13 cellular contexts compared by ENCODE assay signal in genomic region chr10:119521443-119522204, GRCh38. TPM values are rescaled to one million over a fixed set of nuclear protein-coding genes. Genes with fewer than 3 reads are reported as not detected.
DNase-seq lines count a peak whose midpoint lies in the region; ATAC-seq, FAIRE-seq and TF ChIP-seq lines count a peak whose summit lies in the region.
"Had no signal": no experiment of that assay in that cellular context is flagged by ENCODE, and none has a peak within 500 bp of the region (broad histone marks: within the 10 kb centered on the region; RNA-seq: fewer than 3 reads in every experiment).

No MANE protein-coding gene starts in this region.

- dilution Hi-C loops in endothelial cell of umbilical vein (cut with MboI; ENCODE audit: extremely low pct_ligation_motif_present, low sequenced_read_pairs) = no loop called here

- no peaks in the 10 kb centered on the region for H3K9me1 ChIP-seq in endothelial cell of umbilical vein (replicated peaks; ENCODE audit: control insufficient read depth, extremely low read depth, insufficient read depth, low read length)

- intact Hi-C loops in Panc1 (cut with micrococcal nuclease; ENCODE audit: unreplicated experiment) (no loop called here), endothelial cell of umbilical vein (cut with micrococcal nuclease) (no loop called here), psoas muscle (cut with DNase I) (no loop called here)

- no peaks in the 10 kb centered on the region for H4K20me1 ChIP-seq in endothelial cell of umbilical vein (replicated peaks; ENCODE audit: control insufficient read depth, extremely low read depth, insufficient read depth, low read length)

- peak overlapping the region; percentile 65 for H3K4me2 ChIP-seq in endothelial cell of umbilical vein (ENCODE audit: insufficient read depth, low read length)

- no peak overlapping the region for H3K4me3 ChIP-seq in Panc1 (ENCODE audit: low read depth in 2 of 2, low read length in 2 of 2)
- H3K4me3 ChIP-seq in endothelial cell of umbilical vein (replicated peaks in 1 of 3; ENCODE audit: insufficient read depth in 1 of 3, low read depth in 1 of 3, low read length in 3 of 3) = no peak overlapping the region
- H3K4me3 ChIP-seq in psoas muscle = no peak overlapping the region
- H3K4me3 ChIP-seq: esophagus muscularis mucosa, GM12878, tibial artery had no signal

- H3K27ac ChIP-seq in Panc1 (ENCODE audit: low read length) (no peak overlapping the region), endothelial cell of umbilical vein (ENCODE audit: insufficient read depth, low read depth, low read length) (peak overlapping the region; percentile 82), psoas muscle (no peak overlapping the region)
- H3K27ac ChIP-seq: 22Rv1, esophagus muscularis mucosa, tibial artery had no signal

- in situ Hi-C loops in Panc1 (cut with HindIII; ENCODE audit: low pct_unique_long_range_greater_than_20kb, low sequenced_read_pairs) = no loop called here

- no peaks in the 10 kb centered on the region for H3K9me3 ChIP-seq in Panc1 (ENCODE audit: control insufficient read depth, insufficient read depth, low read depth, low read length)
- no peaks in the 10 kb centered on the region for H3K9me3 ChIP-seq in endothelial cell of umbilical vein (replicated peaks; ENCODE audit: control insufficient read depth, insufficient read depth, low read length)
- no peaks in the 10 kb centered on the region for H3K9me3 ChIP-seq in psoas muscle
- H3K9me3 ChIP-seq: esophagus muscularis mucosa, tibial artery had no signal

- DNase-seq in NCI-H82 (lab: John Stamatoyannopoulos, UW) = peak; percentile 36
- DNase-seq in NCI-H82 treated with DMSO at 0.1 percent for 48 hours (lab: John Stamatoyannopoulos, UW; ENCODE audit: unreplicated experiment) = no peak
- peak; percentile 8 for DNase-seq in Panc1 (ENCODE audit: low read depth, low spot score)
- peak; percentile 59 for DNase-seq in endothelial cell of umbilical vein (ENCODE audit: low read depth, low spot score)
- DNase-seq in psoas muscle = no peak
- DNase-seq in effector CD4-positive, alpha-beta T cell = no peak
- no peak for DNase-seq in SK-N-DZ (ENCODE audit: low spot score)
- DNase-seq in RPMI8226 = no peak
- DNase-seq: NCI-H2081, tibial artery had no signal

- no peak overlapping the region for H2AFZ ChIP-seq in endothelial cell of umbilical vein (ENCODE audit: low read depth, low read length)

- H3K27me3 ChIP-seq in Panc1 (ENCODE audit: control insufficient read depth, insufficient read depth, low read length) (no peaks in the 10 kb centered on the region), endothelial cell of umbilical vein (ENCODE audit: control insufficient read depth in 2 of 2, insufficient read depth in 2 of 2, low read length in 2 of 2) (no peaks in the 10 kb centered on the region), psoas muscle (ENCODE audit: insufficient read depth in 3 of 3, low read length in 2 of 3) (peaks cover 0 to 2% (median 0%) of the 10 kb centered on the region in 3 donors)
- H3K27me3 ChIP-seq: esophagus muscularis mucosa, tibial artery had no signal

- TF ChIP-seq CTCF in Panc1 (IDR thresholded peaks at IDR 0.05) (no peak), endothelial cell of umbilical vein (IDR thresholded peaks at IDR 0.05; ENCODE audit: extremely low read depth in 1 of 2, insufficient read depth in 1 of 2, low read depth in 1 of 2, low read length in 2 of 2) (no peak), psoas muscle (IDR thresholded peaks at IDR 0.05) (no peak)

- 70 to 71% (median 70%) methylated on average over 6 of the region's 6 CpGs for WGBS in psoas muscle, 3 donors

- BruUV-seq in Panc1 (replicated peaks; lab: Mats Ljungman, UMichigan) (no TSS peak), endothelial cell of umbilical vein (replicated peaks; lab: Mats Ljungman, UMichigan) (no TSS peak)

- H3K36me3 ChIP-seq in Panc1 (ENCODE audit: control insufficient read depth, insufficient read depth, low read length) (peaks cover 4% of the 10 kb centered on the region; the same call in 1 of the 2 replicates), endothelial cell of umbilical vein (ENCODE audit: control insufficient read depth in 2 of 2, extremely low read depth in 1 of 2, insufficient read depth in 2 of 2, low read length in 2 of 2) (no peaks in the 10 kb centered on the region), psoas muscle (ENCODE audit: insufficient read depth in 1 of 2, low read depth in 1 of 2) (peaks cover 0 to 6% of the 10 kb centered on the region in 2 donors)
- H3K36me3 ChIP-seq: tibial artery had no signal

- FAIRE-seq in endothelial cell of umbilical vein (lab: Jason Lieb, UNC) = peak; percentile 92
- FAIRE-seq: GM12878 had no signal

- H3K4me1 ChIP-seq in Panc1 (ENCODE audit: control insufficient read depth, insufficient read depth, low read length) = no peaks in the 10 kb centered on the region
- peaks cover 33% of the 10 kb centered on the region for H3K4me1 ChIP-seq in endothelial cell of umbilical vein (ENCODE audit: control insufficient read depth, extremely low read depth, insufficient read depth, low read length)
- H3K4me1 ChIP-seq in psoas muscle = peaks cover 9% of the 10 kb centered on the region
- H3K4me1 ChIP-seq: tibial artery had no signal

- H3K9ac ChIP-seq in endothelial cell of umbilical vein (replicated peaks; ENCODE audit: extremely low read depth, insufficient read depth, low read length) = no peak overlapping the region

- POLR2A ChIA-PET in Panc1 (lab: Charles Lee) = no interaction called here
- POLR2A ChIA-PET in endothelial cell of umbilical vein (lab: Charles Lee) = no interaction called here

- CTCF ChIA-PET in Panc1 (lab: Charles Lee) (no interaction called here), endothelial cell of umbilical vein (lab: Charles Lee) (interaction anchor here (0.6 to 1.5 kb wide), 4 partner anchors 10 to 315 kb away, joined by 3 to 7 read pairs (median 3); partner anchors contain the start of genes GRK5 and RGS10)

- ATAC-seq in Panc1 (no peak), psoas muscle (peak; percentile 58 to 78 (median 73))
- ATAC-seq: GM12878 had no signal

- TF ChIP-seq POLR2A in endothelial cell of umbilical vein (IDR thresholded peaks at IDR 0.05; ENCODE audit: low read depth, low read length) = no peak

- no peaks in the 10 kb centered on the region for H3K79me2 ChIP-seq in endothelial cell of umbilical vein (ENCODE audit: control insufficient read depth, insufficient read depth, low read length)

TF ChIP-seq in endothelial cell of umbilical vein, 7 proteins besides CTCF, POLR2A, EP300 and RAD21:
- TF ChIP-seq GATA2 (IDR thresholded peaks at IDR 0.05; ENCODE audit: insufficient read depth, insufficient read length, low read depth, low read length) = no peak
- peak; percentile 99 for TF ChIP-seq FOS (IDR thresholded peaks at IDR 0.05; ENCODE audit: borderline replicate concordance, insufficient read depth, low read length)
- peak; percentile 81 for TF ChIP-seq JUN (IDR thresholded peaks at IDR 0.05; ENCODE audit: borderline replicate concordance, insufficient read depth, insufficient read length, low read depth)
- TF ChIP-seq EZH2 (IDR thresholded peaks at IDR 0.05; ENCODE audit: borderline replicate concordance, low read depth, low read length, severe bottlenecking) = no peak
- TF ChIP-seq POLR2AphosphoS5 (IDR thresholded peaks at IDR 0.05; ENCODE audit: insufficient read depth, low read depth, low read length) = peak; percentile 69

RNA-seq across cellular contexts. Expression of gene RGS10, which starts 20.9 kb away (rescaled TPM):
- 68.6 TPM for total RNA-seq in Panc1 (2021; ENCODE audit: unreplicated experiment)
- 64.0 TPM for polyA plus RNA-seq in Panc1 (2012; ENCODE audit: insufficient read length)
- total RNA-seq in endothelial cell of umbilical vein = 21.8 and 22.4 TPM in 2 replicates
- 5.4 and 7.8 TPM in 2 replicates for polyA plus RNA-seq in endothelial cell of umbilical vein
- polyA plus RNA-seq in endothelial cell of umbilical vein (2011; cell fraction: cytosol; rRNA removed) = 19.1 and 23.1 TPM in 2 replicates
- polyA plus RNA-seq in endothelial cell of umbilical vein (2011; cell fraction: nucleus; rRNA removed) = 4.7 and 6.9 TPM in 2 replicates
- 63.3 and 70.5 TPM in 2 replicates for polyA plus RNA-seq in endothelial cell of umbilical vein (2012)
- polyA minus RNA-seq in endothelial cell of umbilical vein = 4.8 and 7.4 TPM in 2 replicates
- 3.0 TPM for polyA minus RNA-seq in endothelial cell of umbilical vein (2011; cell fraction: cytosol; rRNA and poly(A)+ RNA removed)
- 1.0 TPM in 1 of 2 replicates, not detected in the other for polyA minus RNA-seq in endothelial cell of umbilical vein (2011; cell fraction: nucleus; rRNA and poly(A)+ RNA removed)
- 10 to 100 TPM in 3 of 4 donors, 1 to 10 TPM in 1; 5.7 to 28.4 (median 12.6) TPM for total RNA-seq in psoas muscle
- 1 to 10 TPM; 4.2 to 9.5 (median 7.4) TPM for polyA plus RNA-seq in psoas muscle
- 42.3 and 49.8 TPM in 2 replicates for polyA plus RNA-seq in SK-N-DZ (2014; cell fraction: cytosol; rRNA removed)
- 26.4 and 34.4 TPM in 2 replicates for polyA plus RNA-seq in SK-N-DZ (2014; cell fraction: nucleus; rRNA removed)

Comparison
In these comparisons a context has a peak if more than half of its experiments do, and no peak if none do; other contexts are left out.
1. DNase-seq: peak in NCI-H82 (single experiment), Panc1 (single experiment) and endothelial cell of umbilical vein (single experiment); none in NCI-H82 treated with DMSO at 0.1 percent for 48 hours (single experiment), psoas muscle (0 of 2), effector CD4-positive, alpha-beta T cell (single experiment), SK-N-DZ (single experiment) and RPMI8226 (single experiment).